In genomic region chr1:183942933-183943693, GRCh38 we compare ENCODE assay signal across 10 cellular contexts.
DNase-seq lines count a peak whose midpoint lies in the region; ATAC-seq, FAIRE-seq and TF ChIP-seq lines count a peak whose summit lies in the region.
"Had no signal": no experiment of that assay in that cellular context is flagged by ENCODE, and none has a peak within 500 bp of the region (broad histone marks: within the 10 kb centered on the region; RNA-seq: fewer than 3 reads in every experiment).

No MANE protein-coding gene starts in this region.

- H3K4me3 ChIP-seq in hepatocyte (no peak overlapping the region), GM23338 (no peak overlapping the region), colonic mucosa (no peak overlapping the region)

- ATAC-seq in GM23338 (no peak), HG02884 (IDR thresholded peaks at IDR 0.05; ENCODE audit: unreplicated experiment) (no peak)

- H3K4me2 ChIP-seq in hepatocyte: no peak overlapping the region
- no peak overlapping the region for H3K4me2 ChIP-seq in GM23338

- no peaks in the 10 kb centered on the region for H3K79me2 ChIP-seq in hepatocyte
- no peaks in the 10 kb centered on the region for H3K79me2 ChIP-seq in GM23338 (replicated peaks; ENCODE audit: insufficient read depth)

- H2AFZ ChIP-seq in hepatocyte (no peak overlapping the region), GM23338 (no peak overlapping the region)

- TF ChIP-seq CTCF in hepatocyte (IDR thresholded peaks at IDR 0.05; ENCODE audit: poor library complexity) (peak; percentile 26), GM23338 (conservative IDR thresholded peaks at IDR 0.05; ENCODE audit: low read depth in 2 of 2) (no peak), colonic mucosa (IDR thresholded peaks at IDR 0.05) (no peak)

- H3K9me3 ChIP-seq in hepatocyte (ENCODE audit: low read depth) (no peaks in the 10 kb centered on the region), colonic mucosa (no peaks in the 10 kb centered on the region)

- peak overlapping the region; percentile 55 for H3K27ac Mint-ChIP-seq in activated naive CD4-positive, alpha-beta T cell treated with anti-CD3 and anti-CD28 coated beads, Interleukin-2, amount 50 U/mL, for 24 hours
- no peak overlapping the region for H3K27ac Mint-ChIP-seq in GM23338
- H3K27ac Mint-ChIP-seq: activated naive CD4-positive, alpha-beta T cell treated with anti-CD3 and anti-CD28 coated beads, Interleukin-2, amount 50 U/mL, for 72 hours had no signal

- DNase-seq in activated naive CD4-positive, alpha-beta T cell treated with anti-CD3 and anti-CD28 coated beads, Interleukin-2, amount 50 U/mL, for 16 hours: no peak
- peak; percentile 85 for DNase-seq in HTR-8/SVneo (ENCODE audit: insufficient read length, low spot score)
- peak; percentile 98 for DNase-seq in SKM-1 (lab: John Stamatoyannopoulos, UW; ENCODE audit: unreplicated experiment)
- DNase-seq in hepatocyte (ENCODE audit: low spot score): peak; percentile 69
- no peak for DNase-seq in GM23338 (ENCODE audit: low spot score)
- DNase-seq in colonic mucosa: no peak

- no peaks in the 10 kb centered on the region for H3K9me3 Mint-ChIP-seq in activated naive CD4-positive, alpha-beta T cell treated with anti-CD3 and anti-CD28 coated beads, Interleukin-2, amount 50 U/mL, for 24 hours
- H3K9me3 Mint-ChIP-seq in GM23338: no peaks in the 10 kb centered on the region
- H3K9me3 Mint-ChIP-seq: activated naive CD4-positive, alpha-beta T cell treated with anti-CD3 and anti-CD28 coated beads, Interleukin-2, amount 50 U/mL, for 72 hours had no signal

- 44% methylated on average over 5 of the region's 5 CpGs for WGBS in hepatocyte (ENCODE audit: low lambda C conversion rate, missing lambda C conversion rate)

- H3K4me1 ChIP-seq in hepatocyte (ENCODE audit: insufficient read depth) (peaks cover 7% of the 10 kb centered on the region), GM23338 (ENCODE audit: insufficient read depth) (peaks cover 15% of the 10 kb centered on the region; the same call in 1 of the 2 replicates), colonic mucosa (no peaks in the 10 kb centered on the region)

- H4K20me1 ChIP-seq in hepatocyte (ENCODE audit: insufficient read depth, poor library complexity, severe bottlenecking) (no peaks in the 10 kb centered on the region), GM23338 (replicated peaks; ENCODE audit: insufficient read depth) (no peaks in the 10 kb centered on the region)

- H3K27me3 Mint-ChIP-seq in activated naive CD4-positive, alpha-beta T cell treated with anti-CD3 and anti-CD28 coated beads, Interleukin-2, amount 50 U/mL, for 24 hours: no peaks in the 10 kb centered on the region
- H3K27me3 Mint-ChIP-seq in GM23338 (ENCODE audit: insufficient read depth, low read depth, poor library complexity): peaks cover 35% of the 10 kb centered on the region

- H3K9me2 ChIP-seq in hepatocyte (replicated peaks; ENCODE audit: insufficient read depth) (no peaks in the 10 kb centered on the region), GM23338 (ENCODE audit: insufficient read depth) (no peaks in the 10 kb centered on the region)

- H3K4me1 Mint-ChIP-seq in activated naive CD4-positive, alpha-beta T cell treated with anti-CD3 and anti-CD28 coated beads, Interleukin-2, amount 50 U/mL, for 24 hours: no peaks in the 10 kb centered on the region
- H3K4me1 Mint-ChIP-seq in GM23338: peaks cover 25% of the 10 kb centered on the region

- H3K27me3 ChIP-seq in hepatocyte: no peaks in the 10 kb centered on the region
- H3K27me3 ChIP-seq in GM23338 (ENCODE audit: insufficient read depth): peaks cover 56% of the 10 kb centered on the region
- no peaks in the 10 kb centered on the region for H3K27me3 ChIP-seq in colonic mucosa

- no peak overlapping the region for H3K9ac ChIP-seq in colonic mucosa (ENCODE audit: low read depth in 2 of 2, low read length in 2 of 2)

- FAIRE-seq in HTR-8/SVneo (lab: Jason Lieb, UNC): peak; percentile 28
- FAIRE-seq: G401.6 had no signal

- no peaks in the 10 kb centered on the region for H3K36me3 Mint-ChIP-seq in activated naive CD4-positive, alpha-beta T cell treated with anti-CD3 and anti-CD28 coated beads, Interleukin-2, amount 50 U/mL, for 24 hours
- H3K36me3 Mint-ChIP-seq in GM23338 (ENCODE audit: low read depth): no peaks in the 10 kb centered on the region
- H3K36me3 Mint-ChIP-seq: activated naive CD4-positive, alpha-beta T cell treated with anti-CD3 and anti-CD28 coated beads, Interleukin-2, amount 50 U/mL, for 72 hours had no signal

- no peak overlapping the region for H3K4me3 Mint-ChIP-seq in activated naive CD4-positive, alpha-beta T cell treated with anti-CD3 and anti-CD28 coated beads, Interleukin-2, amount 50 U/mL, for 24 hours
- no peak overlapping the region for H3K4me3 Mint-ChIP-seq in GM23338

- H3K36me3 ChIP-seq in hepatocyte (replicated peaks; ENCODE audit: insufficient read depth, low read depth) (no peaks in the 10 kb centered on the region), GM23338 (ENCODE audit: insufficient read depth) (no peaks in the 10 kb centered on the region), colonic mucosa (no peaks in the 10 kb centered on the region)

- H3K27ac ChIP-seq in hepatocyte (no peak overlapping the region), GM23338 (ENCODE audit: low read depth) (no peak overlapping the region), colonic mucosa (no peak overlapping the region)

- no peaks in the 10 kb centered on the region for H3F3A ChIP-seq in GM23338 (replicated peaks; ENCODE audit: low read depth)

- intact Hi-C loops in colonic mucosa (cut with DNase I): no loop called here

TF ChIP-seq in GM23338, 12 proteins besides CTCF, POLR2A, EP300 and RAD21 (continues in another document):
- TF ChIP-seq ZNF331 (CRISPR knock-in tag; IDR thresholded peaks at IDR 0.05; ENCODE audit: low read depth): no peak
- TF ChIP-seq STAT1 (IDR thresholded peaks at IDR 0.05; ENCODE audit: unreplicated experiment): no peak
- TF ChIP-seq NANOG (IDR thresholded peaks at IDR 0.05; ENCODE audit: borderline replicate concordance): no peak
- no peak for TF ChIP-seq ZNF114 (CRISPR knock-in tag; IDR thresholded peaks at IDR 0.05)
- no peak for TF ChIP-seq EZH2phosphoT487 (IDR thresholded peaks at IDR 0.05; ENCODE audit: unreplicated experiment)
- TF ChIP-seq, protein P1, sequence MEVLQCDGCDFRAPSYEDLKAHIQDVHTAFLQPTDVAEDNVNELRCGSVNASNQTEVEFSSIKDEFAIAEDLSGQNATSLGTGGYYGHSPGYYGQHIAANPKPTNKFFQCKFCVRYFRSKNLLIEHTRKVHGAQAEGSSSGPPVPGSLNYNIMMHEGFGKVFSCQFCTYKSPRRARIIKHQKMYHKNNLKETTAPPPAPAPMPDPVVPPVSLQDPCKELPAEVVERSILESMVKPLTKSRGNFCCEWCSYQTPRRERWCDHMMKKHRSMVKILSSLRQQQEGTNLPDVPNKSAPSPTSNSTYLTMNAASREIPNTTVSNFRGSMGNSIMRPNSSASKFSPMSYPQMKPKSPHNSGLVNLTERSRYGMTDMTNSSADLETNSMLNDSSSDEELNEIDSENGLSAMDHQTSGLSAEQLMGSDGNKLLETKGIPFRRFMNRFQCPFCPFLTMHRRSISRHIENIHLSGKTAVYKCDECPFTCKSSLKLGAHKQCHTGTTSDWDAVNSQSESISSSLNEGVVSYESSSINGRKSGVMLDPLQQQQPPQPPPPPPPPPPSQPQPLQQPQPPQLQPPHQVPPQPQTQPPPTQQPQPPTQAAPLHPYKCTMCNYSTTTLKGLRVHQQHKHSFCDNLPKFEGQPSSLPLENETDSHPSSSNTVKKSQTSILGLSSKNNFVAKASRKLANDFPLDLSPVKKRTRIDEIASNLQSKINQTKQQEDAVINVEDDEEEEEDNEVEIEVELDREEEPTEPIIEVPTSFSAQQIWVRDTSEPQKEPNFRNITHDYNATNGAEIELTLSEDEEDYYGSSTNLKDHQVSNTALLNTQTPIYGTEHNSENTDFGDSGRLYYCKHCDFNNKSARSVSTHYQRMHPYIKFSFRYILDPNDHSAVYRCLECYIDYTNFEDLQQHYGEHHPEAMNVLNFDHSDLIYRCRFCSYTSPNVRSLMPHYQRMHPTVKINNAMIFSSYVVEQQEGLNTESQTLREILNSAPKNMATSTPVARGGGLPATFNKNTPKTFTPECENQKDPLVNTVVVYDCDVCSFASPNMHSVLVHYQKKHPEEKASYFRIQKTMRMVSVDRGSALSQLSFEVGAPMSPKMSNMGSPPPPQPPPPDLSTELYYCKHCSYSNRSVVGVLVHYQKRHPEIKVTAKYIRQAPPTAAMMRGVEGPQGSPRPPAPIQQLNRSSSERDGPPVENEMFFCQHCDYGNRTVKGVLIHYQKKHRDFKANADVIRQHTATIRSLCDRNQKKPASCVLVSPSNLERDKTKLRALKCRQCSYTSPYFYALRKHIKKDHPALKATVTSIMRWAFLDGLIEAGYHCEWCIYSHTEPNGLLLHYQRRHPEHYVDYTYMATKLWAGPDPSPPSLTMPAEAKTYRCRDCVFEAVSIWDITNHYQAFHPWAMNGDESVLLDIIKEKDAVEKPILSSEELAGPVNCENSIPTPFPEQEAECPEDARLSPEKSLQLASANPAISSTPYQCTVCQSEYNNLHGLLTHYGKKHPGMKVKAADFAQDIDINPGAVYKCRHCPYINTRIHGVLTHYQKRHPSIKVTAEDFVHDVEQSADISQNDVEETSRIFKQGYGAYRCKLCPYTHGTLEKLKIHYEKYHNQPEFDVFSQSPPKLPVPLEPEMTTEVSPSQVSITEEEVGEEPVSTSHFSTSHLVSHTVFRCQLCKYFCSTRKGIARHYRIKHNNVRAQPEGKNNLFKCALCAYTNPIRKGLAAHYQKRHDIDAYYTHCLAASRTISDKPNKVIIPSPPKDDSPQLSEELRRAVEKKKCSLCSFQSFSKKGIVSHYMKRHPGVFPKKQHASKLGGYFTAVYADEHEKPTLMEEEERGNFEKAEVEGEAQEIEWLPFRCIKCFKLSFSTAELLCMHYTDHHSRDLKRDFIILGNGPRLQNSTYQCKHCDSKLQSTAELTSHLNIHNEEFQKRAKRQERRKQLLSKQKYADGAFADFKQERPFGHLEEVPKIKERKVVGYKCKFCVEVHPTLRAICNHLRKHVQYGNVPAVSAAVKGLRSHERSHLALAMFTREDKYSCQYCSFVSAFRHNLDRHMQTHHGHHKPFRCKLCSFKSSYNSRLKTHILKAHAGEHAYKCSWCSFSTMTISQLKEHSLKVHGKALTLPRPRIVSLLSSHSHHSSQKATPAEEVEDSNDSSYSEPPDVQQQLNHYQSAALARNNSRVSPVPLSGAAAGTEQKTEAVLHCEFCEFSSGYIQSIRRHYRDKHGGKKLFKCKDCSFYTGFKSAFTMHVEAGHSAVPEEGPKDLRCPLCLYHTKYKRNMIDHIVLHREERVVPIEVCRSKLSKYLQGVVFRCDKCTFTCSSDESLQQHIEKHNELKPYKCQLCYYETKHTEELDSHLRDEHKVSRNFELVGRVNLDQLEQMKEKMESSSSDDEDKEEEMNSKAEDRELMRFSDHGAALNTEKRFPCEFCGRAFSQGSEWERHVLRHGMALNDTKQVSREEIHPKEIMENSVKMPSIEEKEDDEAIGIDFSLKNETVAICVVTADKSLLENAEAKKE (CRISPR knock-in tag; IDR thresholded peaks at IDR 0.05): no peak

Comparison
In these comparisons a context has a peak if more than half of its experiments do, and no peak if none do; other contexts are left out.
1. DNase-seq: peak in HTR-8/SVneo (single experiment), SKM-1 (single experiment) and hepatocyte (single experiment); none in activated naive CD4-positive, alpha-beta T cell treated with anti-CD3 and anti-CD28 coated beads, Interleukin-2, amount 50 U/mL, for 16 hours (single experiment), GM23338 (single experiment) and colonic mucosa (single experiment).